Comparison of ENCODE assay signal across 22 cellular contexts in genomic region chr18:44123743-44124142, GRCh38.
DNase-seq lines count a peak whose midpoint lies in the region; ATAC-seq and TF ChIP-seq lines count a peak whose summit lies in the region.
"Had no signal": no experiment of that assay in that cellular context is flagged by ENCODE, and none has a peak within 500 bp of the region (broad histone marks: within the 10 kb centered on the region; RNA-seq: fewer than 3 reads in every experiment).

No MANE protein-coding gene starts in this region.

- no peak overlapping the region for H3K27ac Mint-ChIP-seq in effector memory CD8-positive, alpha-beta T cell
- H3K27ac Mint-ChIP-seq: activated naive CD8-positive, alpha-beta T cell treated with anti-CD3 and anti-CD28 coated beads for 36 hours; activated T-helper 1 cell treated with anti-CD3 and anti-CD28 coated beads, Interleukin-12 subunit alpha, Interleukin-12 subunit beta, Interleukin-2, Interleukin-4 antibody, amounts not matched to agents 30 ng/mL and 10 ng/mL and 1 ng/mL, durations not matched to agents 14 hours and 24 hours and 36 hours had no signal

- H3K27ac ChIP-seq in mammary epithelial cell (ENCODE audit: insufficient read depth, low read depth, low read length) (peak overlapping the region; percentile 7), breast epithelium (no peak overlapping the region), Karpas-422 (ENCODE audit: low read length) (no peak overlapping the region)
- no peak overlapping the region for H3K27ac ChIP-seq in effector memory CD4-positive, alpha-beta T cell (ENCODE audit: insufficient read depth, low read length, poor library complexity, severe bottlenecking)
- H3K27ac ChIP-seq: brain microvascular endothelial cell had no signal

- H3K79me2 ChIP-seq in mammary epithelial cell (ENCODE audit: insufficient read depth, low read length) = no peaks in the 10 kb centered on the region
- H3K79me2 ChIP-seq in Karpas-422 (ENCODE audit: low read length) = no peaks in the 10 kb centered on the region

- H3K4me1 Mint-ChIP-seq in effector memory CD8-positive, alpha-beta T cell (ENCODE audit: low read depth in 2 of 2) = no peaks in the 10 kb centered on the region
- H3K4me1 Mint-ChIP-seq: activated naive CD8-positive, alpha-beta T cell treated with anti-CD3 and anti-CD28 coated beads for 36 hours; neural crest cell had no signal

- no TSS peak for BruUV-seq in mammary epithelial cell (replicated peaks; lab: Mats Ljungman, UMichigan)

- no peaks in the 10 kb centered on the region for H3K27me3 Mint-ChIP-seq in effector memory CD8-positive, alpha-beta T cell
- H3K27me3 Mint-ChIP-seq: activated naive CD8-positive, alpha-beta T cell treated with anti-CD3 and anti-CD28 coated beads for 36 hours had no signal

- dilution Hi-C loops in mammary epithelial cell (cut with HindIII; ENCODE audit: low sequenced_read_pairs) = no loop called here

- H3K4me3 Mint-ChIP-seq in effector memory CD8-positive, alpha-beta T cell = no peak overlapping the region
- H3K4me3 Mint-ChIP-seq: activated naive CD8-positive, alpha-beta T cell treated with anti-CD3 and anti-CD28 coated beads for 36 hours; activated T-helper 1 cell treated with anti-CD3 and anti-CD28 coated beads, Interleukin-12 subunit alpha, Interleukin-12 subunit beta, Interleukin-2, Interleukin-4 antibody, amounts not matched to agents 30 ng/mL and 10 ng/mL and 1 ng/mL, durations not matched to agents 14 hours and 24 hours and 36 hours; neural crest cell had no signal

- TF ChIP-seq CTCF in mammary epithelial cell (conservative IDR thresholded peaks at IDR 0.05 in 1 of 2, IDR thresholded peaks at IDR 0.05 in 1 of 2; ENCODE audit: extremely low read depth in 1 of 2, insufficient read depth in 1 of 2, low read depth in 1 of 2, low read length in 2 of 2) (no peak), breast epithelium (IDR thresholded peaks at IDR 0.05) (no peak)

- DNase-seq in mammary epithelial cell = peak; percentile 75
- no peak for DNase-seq in breast epithelium (ENCODE audit: low spot score in 2 of 2)
- peak; percentile 3 for DNase-seq in glomerular visceral epithelial cell (ENCODE audit: extremely low spot score)
- no peak for DNase-seq in effector memory CD4-positive, alpha-beta T cell
- no peak for DNase-seq in Karpas-422
- no peak for DNase-seq in NCI-H526 (lab: John Stamatoyannopoulos, UW)
- DNase-seq in effector memory CD8-positive, alpha-beta T cell = no peak
- DNase-seq: 8988T; activated CD4-positive, CD25-positive, alpha-beta regulatory T cell treated with anti-CD3 and anti-CD28 coated beads, Interleukin-2, amount 50 U/mL, for 72 hours; activated naive CD8-positive, alpha-beta T cell treated with anti-CD3 and anti-CD28 coated beads for 36 hours; BE2C; brain microvascular endothelial cell; foreskin fibroblast; hypothalamus; MG63; NCI-H1694; NCI-H2227 treated with DMSO at 0.1 percent for 48 hours; stimulated activated CD4-positive, alpha-beta T cell treated with anti-CD3 and anti-CD28 coated beads, Interleukin-4, amount 100 ng/mL, for 4 hours had no signal

- no peak overlapping the region for H3K9ac ChIP-seq in mammary epithelial cell (ENCODE audit: insufficient read depth, low read length)
- no peak overlapping the region for H3K9ac ChIP-seq in Karpas-422 (ENCODE audit: low read length)

- in situ Hi-C loops in mammary epithelial cell (cut with MboI; ENCODE audit: low sequenced_read_pairs in 2 of 2) = loop anchor here (25.0 kb wide), 1 partner anchor 1089 kb away; no protein-coding TSS in a partner anchor

- H3K4me2 ChIP-seq in mammary epithelial cell (ENCODE audit: insufficient read depth, low read depth, low read length) (no peak overlapping the region), Karpas-422 (ENCODE audit: low read depth, low read length, poor library complexity, severe bottlenecking) (no peak overlapping the region)
- H3K4me2 ChIP-seq: smooth muscle cell had no signal

- TF ChIP-seq POLR2A in breast epithelium (IDR thresholded peaks at IDR 0.05) = no peak

- ATAC-seq in HG03565 (IDR thresholded peaks at IDR 0.05; ENCODE audit: unreplicated experiment) = peak; percentile 82
- no peak for ATAC-seq in effector memory CD8-positive, alpha-beta T cell (replicated peaks)

- H3K27me3 ChIP-seq in mammary epithelial cell (ENCODE audit: insufficient read depth, low read length) (no peaks in the 10 kb centered on the region), breast epithelium (no peaks in the 10 kb centered on the region), Karpas-422 (ENCODE audit: low read length) (no peaks in the 10 kb centered on the region)
- no peaks in the 10 kb centered on the region for H3K27me3 ChIP-seq in effector memory CD4-positive, alpha-beta T cell (replicated peaks; ENCODE audit: control insufficient read depth, insufficient read depth, low read length, poor library complexity, severe bottlenecking)
- H3K27me3 ChIP-seq: BE2C, brain microvascular endothelial cell, MG63 had no signal

- WGBS in mammary epithelial cell (ENCODE audit: low coverage, missing lambda C conversion rate) = 41% methylated on average over 2 of the region's 2 CpGs

- no peaks in the 10 kb centered on the region for H3K4me1 ChIP-seq in mammary epithelial cell (ENCODE audit: insufficient read depth, low read length)
- no peaks in the 10 kb centered on the region for H3K4me1 ChIP-seq in breast epithelium
- no peaks in the 10 kb centered on the region for H3K4me1 ChIP-seq in effector memory CD4-positive, alpha-beta T cell (ENCODE audit: control insufficient read depth, insufficient read depth, low read length, poor library complexity, severe bottlenecking)
- H3K4me1 ChIP-seq in Karpas-422 (ENCODE audit: low read length) = no peaks in the 10 kb centered on the region
- H3K4me1 ChIP-seq: BE2C had no signal

- H3K4me3 ChIP-seq in mammary epithelial cell (replicated peaks in 1 of 3; ENCODE audit: insufficient read depth in 1 of 3, low read depth in 2 of 3, low read length in 3 of 3) (no peak overlapping the region), breast epithelium (no peak overlapping the region), Karpas-422 (ENCODE audit: low read length) (no peak overlapping the region)
- H3K4me3 ChIP-seq in effector memory CD4-positive, alpha-beta T cell (ENCODE audit: insufficient read depth, low read depth, low read length, poor library complexity, severe bottlenecking) = no peak overlapping the region
- H3K4me3 ChIP-seq: MG63, smooth muscle cell had no signal

- intact Hi-C loops in mammary epithelial cell (cut with micrococcal nuclease) (no loop called here), breast epithelium (cut with DNase I; ENCODE audit: low total_unique reads) (no loop called here)

- H3K36me3 ChIP-seq in mammary epithelial cell (ENCODE audit: insufficient read depth, low read length) (no peaks in the 10 kb centered on the region), breast epithelium (no peaks in the 10 kb centered on the region), Karpas-422 (ENCODE audit: insufficient read depth, low read length) (no peaks in the 10 kb centered on the region)
- H3K36me3 ChIP-seq in effector memory CD4-positive, alpha-beta T cell (ENCODE audit: control insufficient read depth, insufficient read depth, low read length) = no peaks in the 10 kb centered on the region
- H3K36me3 ChIP-seq: BE2C, brain microvascular endothelial cell, MG63 had no signal

- H4K20me1 ChIP-seq in mammary epithelial cell (ENCODE audit: insufficient read depth, low read length) (no peaks in the 10 kb centered on the region), Karpas-422 (ENCODE audit: insufficient read depth, low read depth, low read length) (no peaks in the 10 kb centered on the region)

- peaks cover 0 to 2% of the 10 kb centered on the region in 2 donors for H3K9me3 Mint-ChIP-seq in effector memory CD8-positive, alpha-beta T cell
- H3K9me3 Mint-ChIP-seq: activated naive CD8-positive, alpha-beta T cell treated with anti-CD3 and anti-CD28 coated beads for 36 hours; activated T-helper 1 cell treated with anti-CD3 and anti-CD28 coated beads, Interleukin-12 subunit alpha, Interleukin-12 subunit beta, Interleukin-2, Interleukin-4 antibody, amounts not matched to agents 30 ng/mL and 10 ng/mL and 1 ng/mL, durations not matched to agents 14 hours and 24 hours and 36 hours; neural crest cell had no signal

- H3K9me3 ChIP-seq in mammary epithelial cell (replicated peaks; ENCODE audit: insufficient read depth, low read length) = no peaks in the 10 kb centered on the region
- H3K9me3 ChIP-seq in breast epithelium = no peaks in the 10 kb centered on the region
- no peaks in the 10 kb centered on the region for H3K9me3 ChIP-seq in effector memory CD4-positive, alpha-beta T cell (ENCODE audit: control insufficient read depth, low read length)
- H3K9me3 ChIP-seq in Karpas-422 (ENCODE audit: low read length) = no peaks in the 10 kb centered on the region
- H3K9me3 ChIP-seq: BE2C, MG63 had no signal

- CTCF ChIA-PET in mammary epithelial cell (lab: Charles Lee; ENCODE audit: low non-redundant PET) = interaction anchor here (0.6 kb wide), 1 partner anchor 503 kb away, joined by 5 read pairs; no protein-coding TSS in a partner anchor

- H2AFZ ChIP-seq in mammary epithelial cell (ENCODE audit: low read depth, low read length) (no peak overlapping the region), Karpas-422 (ENCODE audit: low read length) (no peak overlapping the region)

- H3K9me2 ChIP-seq in Karpas-422 (replicated peaks; ENCODE audit: insufficient read depth, low read length) = no peaks in the 10 kb centered on the region

- no peaks in the 10 kb centered on the region for H3K36me3 Mint-ChIP-seq in effector memory CD8-positive, alpha-beta T cell (ENCODE audit: insufficient read depth)
- H3K36me3 Mint-ChIP-seq: activated naive CD8-positive, alpha-beta T cell treated with anti-CD3 and anti-CD28 coated beads for 36 hours had no signal

Comparison
In these comparisons a context has a peak if more than half of its experiments do, and no peak if none do; other contexts are left out.
1. DNase-seq: peak in mammary epithelial cell (single experiment) and glomerular visceral epithelial cell (single experiment); none in breast epithelium (0 of 2), effector memory CD4-positive, alpha-beta T cell (0 of 3), Karpas-422 (single experiment), NCI-H526 (0 of 2) and effector memory CD8-positive, alpha-beta T cell (0 of 3).